Comparison of ENCODE assay signal across 25 cellular contexts in the genomic region with DNA sequence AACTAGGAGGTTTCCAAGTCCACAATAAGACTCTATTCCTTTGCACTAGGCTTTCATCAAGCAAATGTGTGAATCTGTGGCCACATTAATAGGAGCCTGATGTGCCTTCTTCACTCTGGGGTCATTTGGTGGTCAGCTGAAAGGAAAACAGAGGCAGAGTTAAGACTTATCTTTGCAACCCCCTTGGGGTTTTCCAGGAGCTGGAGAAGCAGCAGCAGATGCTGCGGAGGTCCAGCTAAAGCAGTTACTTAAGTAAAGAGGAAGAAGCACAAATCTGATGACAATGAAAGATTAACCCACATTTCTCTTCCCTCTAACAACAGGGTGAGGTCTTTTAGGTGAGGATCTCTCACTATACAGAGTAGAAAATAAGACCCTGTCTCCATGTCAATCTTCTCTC.
"Had no signal": no experiment of that assay in that cellular context is flagged by ENCODE, and none has a peak within 500 bp of the region (broad histone marks: within the 10 kb centered on the region; RNA-seq: fewer than 3 reads in every experiment).

No MANE protein-coding gene starts in this region.

- DNase-seq: activated CD4-positive, alpha-beta memory T cell treated with anti-CD3 and anti-CD28 coated beads for 36 hours; activated CD4-positive, alpha-beta T cell treated with anti-CD3 and anti-CD28 coated beads, Interleukin-2, amount 10 ng/mL, durations not matched to agents 7 days and 5 days; activated CD4-positive, CD25-positive, alpha-beta regulatory T cell; activated gamma-delta T cell; activated naive CD4-positive, alpha-beta T cell treated with anti-CD3 and anti-CD28 coated beads for 36 hours; activated T-cell treated with anti-CD3 and anti-CD28 coated beads for 4 hours; activated T-cell treated with anti-CD3 and anti-CD28 coated beads, Interleukin-2, amount 50 U/mL, for 48 hours; brain microvascular endothelial cell; Kasumi-1; KBM-7; NCI-H1105; NCI-H1436; NCI-H1694 treated with DMSO at 0.1 percent for 48 hours; NCI-H2029 treated with DMSO at 0.1 percent for 48 hours; NCI-H345; NCI-H510A; NCI-H526 treated with DMSO at 0.1 percent for 48 hours; PC-3; SHP77; T-helper 17 cell; T-helper 9 cell had no signal

- H3K4me3 ChIP-seq: cardiac muscle cell, SJSA1 had no signal

- H3K4me1 ChIP-seq: SJSA1 had no signal

- ATAC-seq: activated T-helper 17 cell treated with anti-CD3 and anti-CD28 coated beads, Interleukin-2, amount 50 U/mL, for 72 hours; PC-3; T-helper 17 cell had no signal

- H3K27ac ChIP-seq: brain microvascular endothelial cell, cardiac muscle cell, SJSA1 had no signal

- H3K4me3 Mint-ChIP-seq: activated CD4-positive, alpha-beta memory T cell treated with anti-CD3 and anti-CD28 coated beads for 36 hours; activated CD4-positive, alpha-beta T cell treated with anti-CD3 and anti-CD28 coated beads, Interleukin-2, amount 10 ng/mL, durations not matched to agents 7 days and 5 days; activated naive CD4-positive, alpha-beta T cell treated with anti-CD3 and anti-CD28 coated beads for 36 hours; activated naive CD8-positive, alpha-beta T cell; activated T-helper 17 cell treated with anti-CD3 and anti-CD28 coated beads, Interleukin-2, amount 50 U/mL, for 72 hours; T-helper 17 cell had no signal

- H3K36me3 Mint-ChIP-seq: activated CD4-positive, alpha-beta memory T cell treated with anti-CD3 and anti-CD28 coated beads for 36 hours; activated naive CD8-positive, alpha-beta T cell had no signal

- H3K9me3 Mint-ChIP-seq: activated CD4-positive, alpha-beta memory T cell treated with anti-CD3 and anti-CD28 coated beads for 36 hours; activated CD4-positive, alpha-beta T cell treated with anti-CD3 and anti-CD28 coated beads, Interleukin-2, amount 10 ng/mL, durations not matched to agents 7 days and 5 days; activated naive CD4-positive, alpha-beta T cell treated with anti-CD3 and anti-CD28 coated beads for 36 hours; activated T-helper 17 cell treated with anti-CD3 and anti-CD28 coated beads, Interleukin-2, amount 50 U/mL, for 72 hours had no signal

- H3K9me3 ChIP-seq: SJSA1 had no signal

- H3K36me3 ChIP-seq: brain microvascular endothelial cell, cardiac muscle cell, SJSA1 had no signal

- H3K27me3 ChIP-seq: brain microvascular endothelial cell, cardiac muscle cell, SJSA1 had no signal

- H3K27ac Mint-ChIP-seq: activated CD4-positive, alpha-beta memory T cell treated with anti-CD3 and anti-CD28 coated beads for 36 hours; activated CD4-positive, alpha-beta T cell treated with anti-CD3 and anti-CD28 coated beads, Interleukin-2, amount 10 ng/mL, durations not matched to agents 7 days and 5 days; activated naive CD4-positive, alpha-beta T cell treated with anti-CD3 and anti-CD28 coated beads for 36 hours; activated naive CD8-positive, alpha-beta T cell; activated T-helper 17 cell treated with anti-CD3 and anti-CD28 coated beads, Interleukin-2, amount 50 U/mL, for 72 hours; T-helper 17 cell had no signal
